ENCODE assay signal across 1 cellular context in the genomic region with DNA sequence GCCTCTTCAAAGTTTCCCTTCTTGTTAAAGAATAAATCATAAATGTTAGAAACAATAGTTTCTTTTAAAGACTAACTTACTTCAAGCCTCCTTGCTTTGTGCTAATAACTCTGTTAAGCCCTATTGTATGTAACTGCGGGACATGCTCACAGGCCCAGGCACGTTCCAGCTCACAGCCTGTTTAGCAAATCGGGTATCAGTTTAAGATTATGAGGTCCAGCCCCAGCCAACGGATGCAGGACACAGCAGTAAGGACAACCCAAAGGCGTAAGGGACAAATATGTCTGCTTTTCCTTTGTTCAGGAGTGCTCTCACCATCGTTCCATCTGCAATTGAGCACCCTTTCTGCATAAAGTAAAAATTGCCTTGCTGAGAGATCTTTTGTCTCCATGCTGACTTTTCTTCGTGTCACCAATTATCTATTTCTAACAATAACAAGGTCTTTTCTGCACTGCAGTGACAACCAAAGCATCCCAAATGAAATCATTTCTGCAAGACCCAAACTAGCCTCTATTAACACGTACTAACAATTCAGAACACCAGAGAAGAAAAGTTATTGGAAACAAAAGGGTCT.
TF ChIP-seq lines count a peak whose summit lies in the region.

No MANE protein-coding gene starts in this region.

TF ChIP-seq in SK-N-SH treated with all-trans-retinoic acid at 6 μM for 48 hours, 23 proteins besides CTCF, POLR2A, EP300 and RAD21 (continued from another document):
- no peak for TF ChIP-seq OSR1 (CRISPR knock-in tag; IDR thresholded peaks at IDR 0.05)
- no peak for TF ChIP-seq GLIS3 (CRISPR knock-in tag; IDR thresholded peaks at IDR 0.05)
- TF ChIP-seq ISL1 (CRISPR knock-in tag; IDR thresholded peaks at IDR 0.05), result no peak
- TF ChIP-seq, protein P1, sequence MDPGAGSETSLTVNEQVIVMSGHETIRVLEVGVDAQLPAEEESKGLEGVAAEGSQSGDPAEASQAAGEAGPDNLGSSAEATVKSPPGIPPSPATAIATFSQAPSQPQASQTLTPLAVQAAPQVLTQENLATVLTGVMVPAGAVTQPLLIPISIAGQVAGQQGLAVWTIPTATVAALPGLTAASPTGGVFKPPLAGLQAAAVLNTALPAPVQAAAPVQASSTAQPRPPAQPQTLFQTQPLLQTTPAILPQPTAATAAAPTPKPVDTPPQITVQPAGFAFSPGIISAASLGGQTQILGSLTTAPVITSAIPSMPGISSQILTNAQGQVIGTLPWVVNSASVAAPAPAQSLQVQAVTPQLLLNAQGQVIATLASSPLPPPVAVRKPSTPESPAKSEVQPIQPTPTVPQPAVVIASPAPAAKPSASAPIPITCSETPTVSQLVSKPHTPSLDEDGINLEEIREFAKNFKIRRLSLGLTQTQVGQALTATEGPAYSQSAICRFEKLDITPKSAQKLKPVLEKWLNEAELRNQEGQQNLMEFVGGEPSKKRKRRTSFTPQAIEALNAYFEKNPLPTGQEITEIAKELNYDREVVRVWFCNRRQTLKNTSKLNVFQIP (CRISPR knock-in tag; IDR thresholded peaks at IDR 0.05; ENCODE audit: borderline replicate concordance, low read depth), result no peak
- no peak for TF ChIP-seq BACH2 (CRISPR knock-in tag; IDR thresholded peaks at IDR 0.05; ENCODE audit: borderline replicate concordance)
- no peak for TF ChIP-seq ZFP30 (CRISPR knock-in tag; IDR thresholded peaks at IDR 0.05)
- no peak for TF ChIP-seq ZNF565 (CRISPR knock-in tag; conservative IDR thresholded peaks at IDR 0.05; ENCODE audit: low read depth)
